Comparison of ENCODE assay signal across 8 cellular contexts in genomic region chr1:151539321-151540020, GRCh38. TPM values are rescaled to one million over a fixed set of nuclear protein-coding genes. Genes with fewer than 3 reads are reported as not detected.
DNase-seq lines count a peak whose midpoint lies in the region; ATAC-seq and TF ChIP-seq lines count a peak whose summit lies in the region.

No MANE protein-coding gene starts in this region.

- peak overlapping the region; percentile 90 for H3K4me3 Mint-ChIP-seq in activated CD4-positive, alpha-beta T cell treated with anti-CD3 and anti-CD28 coated beads for 36 hours
- H3K4me3 Mint-ChIP-seq in immature natural killer cell: peak overlapping the region; percentile 95 to 97 (median 95)

- no peaks in the 10 kb centered on the region for H3K27me3 ChIP-seq in MG63
- no peaks in the 10 kb centered on the region for H3K27me3 ChIP-seq in RWPE2 (ENCODE audit: insufficient read depth, poor library complexity, severe bottlenecking)
- H3K27me3 ChIP-seq in skeletal muscle tissue (ENCODE audit: control insufficient read depth in 3 of 3, insufficient read depth in 3 of 3, low read length in 3 of 3): no peaks in the 10 kb centered on the region

- CTCF ChIA-PET in activated CD4-positive, alpha-beta T cell treated with anti-CD3 and anti-CD28 coated beads for 36 hours (lab: Charles Lee): interaction anchor here (0.7 to 1.5 kb wide), 5 partner anchors 16 to 283 kb away, joined by 4 to 6 read pairs (median 5); partner anchors contain the start of gene CGN

- H3K27ac ChIP-seq in RWPE2 (ENCODE audit: poor library complexity, severe bottlenecking) (peak overlapping the region; percentile 99), skeletal muscle tissue (ENCODE audit: low read depth, low read length) (peak overlapping the region; percentile 54)

- POLR2A ChIA-PET in activated CD4-positive, alpha-beta T cell treated with anti-CD3 and anti-CD28 coated beads for 36 hours (lab: Charles Lee): no interaction called here

- no peak for TF ChIP-seq CTCF in RWPE2 (IDR thresholded peaks at IDR 0.05; ENCODE audit: poor library complexity, severe bottlenecking)

- H3K9me3 Mint-ChIP-seq in activated CD4-positive, alpha-beta T cell treated with anti-CD3 and anti-CD28 coated beads for 36 hours (ENCODE audit: low read depth): no peaks in the 10 kb centered on the region
- H3K9me3 Mint-ChIP-seq in immature natural killer cell: no peaks in the 10 kb centered on the region

- intact Hi-C loops in activated CD4-positive, alpha-beta T cell treated with anti-CD3 and anti-CD28 coated beads for 36 hours (cut with DNase I, micrococcal nuclease): loop anchor here (1.0 to 10.0 kb wide), 11 partner anchors 28 to 369 kb away; partner anchors contain the start of genes CGN (in 1 of the 2), POGZ (in 1 of the 2), RIIAD1 (in 1 of the 2) and TDRKH (in 1 of the 2)

- H3K36me3 ChIP-seq in MG63: no peaks in the 10 kb centered on the region
- H3K36me3 ChIP-seq in RWPE2 (ENCODE audit: low read depth): peaks cover 51% of the 10 kb centered on the region
- H3K36me3 ChIP-seq in skeletal muscle tissue (ENCODE audit: control insufficient read depth in 3 of 3, insufficient read depth in 3 of 3, low read length in 3 of 3): no peaks in the 10 kb centered on the region

- peak; percentile 45 for ATAC-seq in activated CD4-positive, alpha-beta T cell treated with anti-CD3 and anti-CD28 coated beads for 36 hours
- ATAC-seq in RWPE2 (ENCODE audit: low read depth): peak; percentile 74

- H3K9ac ChIP-seq in skeletal muscle tissue (ENCODE audit: low read depth in 1 of 3, low read length in 3 of 3): peak overlapping the region; percentile 23 to 80 (median 71)

- peaks cover 21% of the 10 kb centered on the region for H3K4me1 Mint-ChIP-seq in activated CD4-positive, alpha-beta T cell treated with anti-CD3 and anti-CD28 coated beads for 36 hours
- peaks cover 22 to 24% of the 10 kb centered on the region in 2 donors for H3K4me1 Mint-ChIP-seq in immature natural killer cell

- H3K4me3 ChIP-seq in MG63 (peak overlapping the region; percentile 77), RWPE2 (ENCODE audit: severe bottlenecking) (peak overlapping the region; percentile 80), skeletal muscle tissue (ENCODE audit: low read length in 3 of 3) (peak overlapping the region; percentile 82 to 88 (median 82))

- peak; percentile 72 for DNase-seq in activated CD4-positive, alpha-beta T cell treated with anti-CD3 and anti-CD28 coated beads for 36 hours
- DNase-seq in activated CD4-positive, alpha-beta T cell treated with anti-CD3 and anti-CD28 coated beads, Interleukin-2, amount 50 U/mL, for 4 hours: no peak
- DNase-seq in HCEC 1CT: peak; percentile 97
- DNase-seq in MG63: peak; percentile 95
- DNase-seq in RWPE2 (ENCODE audit: low spot score): peak; percentile 99
- DNase-seq in central memory CD4-positive, alpha-beta T cell: peak; percentile 16
- no peak for DNase-seq in immature natural killer cell

- no peaks in the 10 kb centered on the region for H3K36me3 Mint-ChIP-seq in activated CD4-positive, alpha-beta T cell treated with anti-CD3 and anti-CD28 coated beads for 36 hours (ENCODE audit: low read depth)
- no peaks in the 10 kb centered on the region for H3K36me3 Mint-ChIP-seq in immature natural killer cell

- H3K9me3 ChIP-seq in MG63 (no peaks in the 10 kb centered on the region), RWPE2 (ENCODE audit: severe bottlenecking) (no peaks in the 10 kb centered on the region), skeletal muscle tissue (ENCODE audit: control insufficient read depth in 3 of 3, low read length in 3 of 3) (no peaks in the 10 kb centered on the region)

- peaks cover 7% of the 10 kb centered on the region for H3K27me3 Mint-ChIP-seq in activated CD4-positive, alpha-beta T cell treated with anti-CD3 and anti-CD28 coated beads for 36 hours
- H3K27me3 Mint-ChIP-seq in immature natural killer cell (ENCODE audit: low read depth in 3 of 3): peaks cover 4 to 11% (median 10%) of the 10 kb centered on the region in 3 donors

- H3K4me1 ChIP-seq in RWPE2 (ENCODE audit: insufficient read depth, poor library complexity, severe bottlenecking): peaks cover 33% of the 10 kb centered on the region
- H3K4me1 ChIP-seq in skeletal muscle tissue (ENCODE audit: control insufficient read depth in 3 of 3, insufficient read depth in 3 of 3, low read length in 3 of 3): peaks cover 15 to 22% (median 15%) of the 10 kb centered on the region in 3 donors

- H3K27ac Mint-ChIP-seq in activated CD4-positive, alpha-beta T cell treated with anti-CD3 and anti-CD28 coated beads for 36 hours: no peak overlapping the region
- H3K27ac Mint-ChIP-seq in immature natural killer cell: peak overlapping the region in 1 of 6 donors; percentile 27

RNA-seq across cellular contexts. Expression of gene TUFT1, which starts 0.6 kb away (rescaled TPM):
- 1 to 10 TPM; 3.2 TPM for total RNA-seq in activated CD4-positive, alpha-beta T cell treated with anti-CD3 and anti-CD28 coated beads for 36 hours
- 18.8 and 19.8 TPM in 2 replicates for total RNA-seq in MG63 (2014; rRNA removed; shearing (Covaris generic); ENCODE audit: low replicate concordance)
- 1 to 10 TPM in 2 of 3 donors, under 1 TPM in 1; 0.83 to 4.2 (median 1.3) TPM for polyA plus RNA-seq in immature natural killer cell
- total RNA-seq in skeletal muscle tissue: 6.8 TPM

RNA-seq across cellular contexts. Expression of gene CGN, which starts 28.3 kb away (rescaled TPM):
- 1 to 10 TPM in 1 of 2 experiments, under 1 TPM in 1; 0.67 to 1.4 TPM for total RNA-seq in activated CD4-positive, alpha-beta T cell treated with anti-CD3 and anti-CD28 coated beads for 36 hours
- 0.05 TPM in 1 of 2 replicates, not detected in the other for total RNA-seq in MG63 (2014; rRNA removed; shearing (Covaris generic); ENCODE audit: low replicate concordance)
- under 1 TPM in 1 of 3 donors, not detected in 2; 0.87 TPM for polyA plus RNA-seq in immature natural killer cell
- total RNA-seq in skeletal muscle tissue: 0.52 TPM

Comparison
In these comparisons a context has a peak if more than half of its experiments do, and no peak if none do; other contexts are left out.
1. DNase-seq: peak in activated CD4-positive, alpha-beta T cell treated with anti-CD3 and anti-CD28 coated beads for 36 hours (single experiment), HCEC 1CT (single experiment), MG63 (single experiment), RWPE2 (single experiment) and central memory CD4-positive, alpha-beta T cell (single experiment); none in activated CD4-positive, alpha-beta T cell treated with anti-CD3 and anti-CD28 coated beads, Interleukin-2, amount 50 U/mL, for 4 hours (0 of 2) and immature natural killer cell (0 of 3).
2. Peak in every context shown above with its lines, with median percentiles within 50 percentile points of each other: H3K4me3 ChIP-seq.